Comparison of ENCODE assay signal across 16 cellular contexts in the genomic region with DNA sequence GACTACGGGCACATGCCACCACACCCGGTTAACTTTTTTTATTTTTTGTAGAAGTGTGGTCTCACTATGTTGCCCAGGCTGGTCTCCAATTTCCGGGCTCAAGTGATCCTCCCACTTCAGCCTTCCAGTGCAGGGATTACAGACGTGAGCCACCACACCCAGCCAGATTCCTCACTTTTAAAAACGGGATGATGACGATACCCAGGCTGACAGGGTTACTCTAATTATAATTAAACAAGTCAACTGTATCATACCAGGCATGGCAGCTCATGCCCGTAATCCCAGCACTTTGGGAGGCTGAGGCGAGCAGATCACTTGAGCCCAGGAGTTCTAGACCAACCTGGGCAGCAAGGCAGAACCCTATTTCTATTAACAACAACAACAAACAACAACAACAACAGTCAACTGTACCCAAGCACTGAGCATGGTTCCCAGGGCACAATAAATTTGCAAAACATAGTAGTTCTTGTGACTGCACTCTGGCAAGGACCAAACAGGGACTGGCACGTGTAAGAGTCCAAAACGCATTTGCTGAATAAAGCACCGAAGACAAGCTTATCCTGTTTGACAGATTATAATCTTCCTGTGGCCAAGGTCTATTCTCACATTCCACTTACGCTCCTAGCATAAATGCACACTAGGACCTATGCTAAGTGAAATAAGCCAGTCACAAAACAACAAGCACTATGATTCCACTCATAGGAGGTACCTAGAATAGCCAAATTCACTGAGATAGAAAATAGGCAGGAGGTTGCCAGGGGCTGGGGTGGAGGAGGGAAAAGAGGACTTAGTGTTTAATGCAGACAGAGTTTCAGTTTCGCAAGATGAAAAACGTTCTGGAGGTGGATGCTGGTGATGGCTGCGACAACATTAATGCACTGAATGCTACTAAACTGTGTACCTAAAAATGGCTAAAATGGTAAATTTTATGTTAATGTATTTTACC.
DNase-seq lines count a peak whose midpoint lies in the region; ATAC-seq, FAIRE-seq and TF ChIP-seq lines count a peak whose summit lies in the region.
"Had no signal": no experiment of that assay in that cellular context is flagged by ENCODE, and none has a peak within 500 bp of the region (broad histone marks: within the 10 kb centered on the region; RNA-seq: fewer than 3 reads in every experiment).

No MANE protein-coding gene starts in this region.

- H3K36me3 Mint-ChIP-seq in CD14-positive monocyte: peaks cover 81 to 87% of the 10 kb centered on the region in 2 donors
- peaks cover 80% of the 10 kb centered on the region for H3K36me3 Mint-ChIP-seq in T-cell

- DNase-seq in CD14-positive monocyte (ENCODE audit: low spot score) (no peak), GM18507 (ENCODE audit: extremely low spot score, insufficient read length, low read depth) (no peak), T-cell (no peak), midbrain (lab: John Stamatoyannopoulos, UW) (peak; percentile 28), sigmoid colon (no peak), globus pallidus (ENCODE audit: low spot score) (no peak), HPDE6-E6E7 (ENCODE audit: extremely low spot score) (no peak)
- DNase-seq: activated T-cell treated with anti-CD3 and anti-CD28 coated beads for 4 hours; aorta; foreskin fibroblast; IMR-90; Right ventricle myocardium superior; stimulated activated CD8-positive, alpha-beta memory T cell treated with anti-CD3 and anti-CD28 coated beads, Interleukin-4, amount 100 ng/mL, for 48 hours had no signal

- peak; percentile 69 for FAIRE-seq in GM18507 (lab: Jason Lieb, UNC)
- FAIRE-seq: G401.6 had no signal

- H3K27me3 Mint-ChIP-seq in CD14-positive monocyte (ENCODE audit: low read depth in 3 of 3) (no peaks in the 10 kb centered on the region), T-cell (no peaks in the 10 kb centered on the region)

- CTCF ChIA-PET in T-cell (lab: Charles Lee): no interaction called here

- H3K9me3 ChIP-seq in sigmoid colon: no peaks in the 10 kb centered on the region
- H3K9me3 ChIP-seq: prostate gland had no signal

- intact Hi-C loops in CD14-positive monocyte (cut with micrococcal nuclease) (loop anchor here in 1 of 2 donors (1.0 kb wide), 1 partner anchor 10 kb away; no protein-coding TSS in a partner anchor), sigmoid colon (cut with DNase I) (no loop called here)

- H3K9me3 Mint-ChIP-seq in CD14-positive monocyte: no peaks in the 10 kb centered on the region
- H3K9me3 Mint-ChIP-seq in T-cell: no peaks in the 10 kb centered on the region

- H3K4me1 ChIP-seq in sigmoid colon: peaks cover 0 to 9% (median 3%) of the 10 kb centered on the region in 4 donors

- no peaks in the 10 kb centered on the region for H3K27me3 ChIP-seq in sigmoid colon

- 81 to 90% methylated on average over 15 of the region's 15 CpGs for WGBS in sigmoid colon, 2 donors

- H3K27ac Mint-ChIP-seq in CD14-positive monocyte: peak overlapping the region in 4 of 7 donors; percentile 24 to 91 (median 56)
- H3K27ac Mint-ChIP-seq in T-cell: peak overlapping the region; percentile 16 to 49

- no peak overlapping the region for H3K4me3 ChIP-seq in sigmoid colon
- H3K4me3 ChIP-seq: prostate gland had no signal

- no peak for TF ChIP-seq EP300 in sigmoid colon (IDR thresholded peaks at IDR 0.05)

- POLR2A ChIA-PET in T-cell (lab: Charles Lee): interaction anchor here in 1 of 2 donors (0.5 kb wide), 1 partner anchor 253 kb away, joined by 6 read pairs; a partner anchor contains a TSS

- H3K36me3 ChIP-seq in sigmoid colon: peaks cover 4 to 77% (median 30%) of the 10 kb centered on the region in 4 donors
- H3K36me3 ChIP-seq: prostate gland had no signal

- peak overlapping the region in 2 of 4 donors; percentile 51 to 58 for H3K27ac ChIP-seq in sigmoid colon
- H3K27ac ChIP-seq: prostate gland had no signal

- no peak for TF ChIP-seq POLR2A in sigmoid colon (IDR thresholded peaks at IDR 0.05)

- ATAC-seq in T-cell (replicated peaks in 1 of 4) (no peak), HG02798 (IDR thresholded peaks at IDR 0.05; ENCODE audit: poor library complexity, unreplicated experiment) (no peak)

- H3K4me3 Mint-ChIP-seq in CD14-positive monocyte (no peak overlapping the region), T-cell (no peak overlapping the region)

- H3K4me1 Mint-ChIP-seq in CD14-positive monocyte (peaks cover 80% of the 10 kb centered on the region), T-cell (peaks cover 2 to 30% (median 10%) of the 10 kb centered on the region in 3 donors)

- TF ChIP-seq CTCF in CD14-positive monocyte (IDR thresholded peaks at IDR 0.05) (no peak), sigmoid colon (IDR thresholded peaks at IDR 0.05) (no peak)
